ENCODE assay signal across 8 cellular contexts in genomic region chr21:44011774-44012473, GRCh38. TPM values are rescaled to one million over a fixed set of nuclear protein-coding genes. Genes with fewer than 3 reads are reported as not detected.
DNase-seq lines count a peak whose midpoint lies in the region; ATAC-seq lines count a peak whose summit lies in the region.

A gene with protein sequence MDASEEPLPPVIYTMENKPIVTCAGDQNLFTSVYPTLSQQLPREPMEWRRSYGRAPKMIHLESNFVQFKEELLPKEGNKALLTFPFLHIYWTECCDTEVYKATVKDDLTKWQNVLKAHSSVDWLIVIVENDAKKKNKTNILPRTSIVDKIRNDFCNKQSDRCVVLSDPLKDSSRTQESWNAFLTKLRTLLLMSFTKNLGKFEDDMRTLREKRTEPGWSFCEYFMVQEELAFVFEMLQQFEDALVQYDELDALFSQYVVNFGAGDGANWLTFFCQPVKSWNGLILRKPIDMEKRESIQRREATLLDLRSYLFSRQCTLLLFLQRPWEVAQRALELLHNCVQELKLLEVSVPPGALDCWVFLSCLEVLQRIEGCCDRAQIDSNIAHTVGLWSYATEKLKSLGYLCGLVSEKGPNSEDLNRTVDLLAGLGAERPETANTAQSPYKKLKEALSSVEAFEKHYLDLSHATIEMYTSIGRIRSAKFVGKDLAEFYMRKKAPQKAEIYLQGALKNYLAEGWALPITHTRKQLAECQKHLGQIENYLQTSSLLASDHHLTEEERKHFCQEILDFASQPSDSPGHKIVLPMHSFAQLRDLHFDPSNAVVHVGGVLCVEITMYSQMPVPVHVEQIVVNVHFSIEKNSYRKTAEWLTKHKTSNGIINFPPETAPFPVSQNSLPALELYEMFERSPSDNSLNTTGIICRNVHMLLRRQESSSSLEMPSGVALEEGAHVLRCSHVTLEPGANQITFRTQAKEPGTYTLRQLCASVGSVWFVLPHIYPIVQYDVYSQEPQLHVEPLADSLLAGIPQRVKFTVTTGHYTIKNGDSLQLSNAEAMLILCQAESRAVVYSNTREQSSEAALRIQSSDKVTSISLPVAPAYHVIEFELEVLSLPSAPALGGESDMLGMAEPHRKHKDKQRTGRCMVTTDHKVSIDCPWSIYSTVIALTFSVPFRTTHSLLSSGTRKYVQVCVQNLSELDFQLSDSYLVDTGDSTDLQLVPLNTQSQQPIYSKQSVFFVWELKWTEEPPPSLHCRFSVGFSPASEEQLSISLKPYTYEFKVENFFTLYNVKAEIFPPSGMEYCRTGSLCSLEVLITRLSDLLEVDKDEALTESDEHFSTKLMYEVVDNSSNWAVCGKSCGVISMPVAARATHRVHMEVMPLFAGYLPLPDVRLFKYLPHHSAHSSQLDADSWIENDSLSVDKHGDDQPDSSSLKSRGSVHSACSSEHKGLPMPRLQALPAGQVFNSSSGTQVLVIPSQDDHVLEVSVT (plus strand): TSS chr21:44012309. CDS start chr21:44012494, 185 bp downstream.

- H3K9ac ChIP-seq in neuronal stem cell (ENCODE audit: low read depth, low read length, poor library complexity): peak within 1 kb of the TSS; percentile 93

- no peak within 1 kb of the TSS for H2BK120ac ChIP-seq in neuronal stem cell (ENCODE audit: low read depth, low read length)

- H2AK5ac ChIP-seq in neuronal stem cell (ENCODE audit: low read depth, low read length): peak within 1 kb of the TSS; percentile 86

- H3K4me2 ChIP-seq in neuronal stem cell (ENCODE audit: insufficient read depth, low read length, poor library complexity, severe bottlenecking): peak within 1 kb of the TSS; percentile 84

- H2BK15ac ChIP-seq in neuronal stem cell (ENCODE audit: low read length): no peak within 1 kb of the TSS

- peak within 1 kb of the TSS; percentile 90 for H2AFZ ChIP-seq in neuronal stem cell (ENCODE audit: low read length)

- no peak within 1 kb of the TSS for H3K4ac ChIP-seq in neuronal stem cell (ENCODE audit: low read length)

- H4K8ac ChIP-seq in neuronal stem cell (ENCODE audit: low read depth, low read length): peak within 1 kb of the TSS; percentile 57

- H3K18ac ChIP-seq in neuronal stem cell (ENCODE audit: low read length): peak within 1 kb of the TSS; percentile 97

- H3K4me1 ChIP-seq in neuronal stem cell (ENCODE audit: control insufficient read depth in 2 of 2, insufficient read depth in 1 of 2, low read depth in 1 of 2, low read length in 2 of 2): peaks cover 0 to 10% of the 10 kb centered on the region in 2 donors

- peak within 1 kb of the TSS; percentile 92 to 99 for H3K4me3 ChIP-seq in neuronal stem cell (ENCODE audit: low read length in 2 of 2)

- DNase-seq in Daoy (ENCODE audit: low read depth) (peak; percentile 96), LHCN-M2 (ENCODE audit: low read depth) (peak; percentile 80), SK-MEL-5 (ENCODE audit: low read depth, low spot score) (peak; percentile 81), foreskin melanocyte (peak; percentile 72), neuronal stem cell (ENCODE audit: low spot score) (peak; percentile 84), stromal cell of bone marrow (ENCODE audit: low read depth) (peak; percentile 77)
- peak; percentile 83 for DNase-seq in activated naive CD4-positive, alpha-beta T cell treated with Interleukin-2 at 50 U/mL for 16 hours

- peak within 1 kb of the TSS; percentile 87 for H2BK5ac ChIP-seq in neuronal stem cell (ENCODE audit: low read length)

- no peaks in the 10 kb centered on the region for H3K36me3 ChIP-seq in neuronal stem cell (replicated peaks in 1 of 2; ENCODE audit: control insufficient read depth in 2 of 2, insufficient read depth in 2 of 2, low read length in 2 of 2)

- no CpG with 5 or more reads among the region's 96 CpGs for WGBS in neuronal stem cell (ENCODE audit: extremely low coverage in 2 of 2, insufficient read length in 2 of 2, insufficient replicate concordance in 1 of 2), 2 donors

- peak within 1 kb of the TSS; percentile 94 for H3K23ac ChIP-seq in neuronal stem cell (ENCODE audit: low read depth, low read length, poor library complexity)

- in situ Hi-C loops in SK-MEL-5 (cut with HindIII; ENCODE audit: low pct_unique_long_range_greater_than_20kb, low sequenced_read_pairs): no loop called here

- H3K79me1 ChIP-seq in neuronal stem cell (ENCODE audit: low read depth, low read length): no peaks in the 10 kb centered on the region

- peak within 1 kb of the TSS; percentile 64 for H3K14ac ChIP-seq in neuronal stem cell (ENCODE audit: low read length)

- ATAC-seq in GM21786 (IDR thresholded peaks at IDR 0.05; ENCODE audit: unreplicated experiment): peak; percentile 65

- H4K91ac ChIP-seq in neuronal stem cell (ENCODE audit: low read depth, low read length, poor library complexity): no peak within 1 kb of the TSS

- H3K27ac ChIP-seq in neuronal stem cell (replicated peaks; ENCODE audit: low read length): peak within 1 kb of the TSS; percentile 88

- no peaks in the 10 kb centered on the region for H3K9me3 ChIP-seq in neuronal stem cell (replicated peaks in 1 of 2; ENCODE audit: control insufficient read depth in 2 of 2, insufficient read depth in 1 of 2, low read depth in 1 of 2, low read length in 2 of 2)

- H2BK12ac ChIP-seq in neuronal stem cell (ENCODE audit: low read length): no peak within 1 kb of the TSS

- no peaks in the 10 kb centered on the region for H3K27me3 ChIP-seq in neuronal stem cell (ENCODE audit: control insufficient read depth in 3 of 3, insufficient read depth in 3 of 3, low read depth in 1 of 3, low read length in 3 of 3)

RNA-seq across cellular contexts. Expression of the gene that starts here (rescaled TPM):
- total RNA-seq in Daoy (2014; rRNA removed; shearing (Covaris generic)): 24.2 and 26.0 TPM in 2 replicates
- 21.0 and 21.4 TPM in 2 replicates for total RNA-seq in LHCN-M2 (2014; rRNA removed)
- 14.2 TPM for polyA plus RNA-seq in LHCN-M2 (2012)
- total RNA-seq in SK-MEL-5 (2014; rRNA removed; shearing (Covaris generic)): 19.9 and 24.3 TPM in 2 replicates
- polyA plus RNA-seq in SK-MEL-5 (2015; cell fraction: cytosol; rRNA removed): 16.4 and 19.1 TPM in 2 replicates
- polyA plus RNA-seq in SK-MEL-5 (2015; cell fraction: nucleus; rRNA removed): 44.5 and 64.2 TPM in 2 replicates
- 11.6 TPM for polyA plus RNA-seq in neuronal stem cell (2013, experiment 1 of 2)
- 12.2 TPM for polyA plus RNA-seq in neuronal stem cell (2013, experiment 2 of 2)

Comparison
In these comparisons a context has a peak if more than half of its experiments do, and no peak if none do; other contexts are left out.
1. Peak in every context shown above with its lines: DNase-seq, ATAC-seq, H3K4me3 ChIP-seq and H3K27ac ChIP-seq.